8 cellular contexts compared by ENCODE assay signal in the genomic region with DNA sequence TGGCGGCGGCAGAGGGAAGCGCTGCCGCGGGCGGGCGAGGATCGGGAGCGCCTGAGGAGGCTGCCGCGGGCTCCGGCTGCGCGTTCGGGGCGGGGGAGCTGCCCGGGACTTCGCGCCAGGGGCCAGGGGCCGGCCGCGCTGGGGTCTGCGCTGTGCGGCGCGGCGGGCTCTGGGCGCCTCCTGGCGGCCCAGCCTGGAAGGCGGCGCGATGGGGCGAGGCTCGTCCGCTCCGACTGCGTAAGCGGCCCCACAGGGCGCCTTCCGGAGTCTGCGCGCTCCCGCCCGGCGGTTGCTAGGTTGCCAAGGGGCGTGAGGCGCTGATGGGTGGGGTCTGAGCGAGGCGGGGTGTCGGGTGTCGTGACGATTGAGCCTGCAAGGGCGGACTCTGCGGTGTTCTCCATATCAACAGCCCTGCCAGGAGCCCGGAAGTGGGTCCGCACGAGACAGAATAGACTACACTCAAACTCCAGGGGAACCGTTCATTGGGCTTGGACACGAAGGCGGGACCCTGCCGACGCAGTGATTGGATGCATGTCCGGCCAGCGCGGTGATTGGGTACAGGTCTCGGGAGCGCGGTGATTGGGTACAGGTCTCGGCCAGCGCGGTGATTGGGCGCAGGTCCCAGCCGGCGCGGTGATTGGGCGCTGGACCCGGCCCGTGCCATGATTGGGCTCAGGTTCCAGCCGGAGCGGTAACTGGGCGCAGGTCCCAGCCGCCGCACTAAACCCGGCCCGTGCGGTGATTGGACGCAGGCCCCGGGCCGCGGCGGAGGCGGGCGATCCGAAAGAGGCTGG. TPM values are rescaled to one million over a fixed set of nuclear protein-coding genes. Genes with fewer than 3 reads are reported as not detected.
A peak's percentile ranks its signal among the peaks of the same experiment; 100 is the strongest.
DNase-seq lines count a peak whose midpoint lies in the region; ATAC-seq, FAIRE-seq and TF ChIP-seq lines count a peak whose summit lies in the region.

A gene with protein sequence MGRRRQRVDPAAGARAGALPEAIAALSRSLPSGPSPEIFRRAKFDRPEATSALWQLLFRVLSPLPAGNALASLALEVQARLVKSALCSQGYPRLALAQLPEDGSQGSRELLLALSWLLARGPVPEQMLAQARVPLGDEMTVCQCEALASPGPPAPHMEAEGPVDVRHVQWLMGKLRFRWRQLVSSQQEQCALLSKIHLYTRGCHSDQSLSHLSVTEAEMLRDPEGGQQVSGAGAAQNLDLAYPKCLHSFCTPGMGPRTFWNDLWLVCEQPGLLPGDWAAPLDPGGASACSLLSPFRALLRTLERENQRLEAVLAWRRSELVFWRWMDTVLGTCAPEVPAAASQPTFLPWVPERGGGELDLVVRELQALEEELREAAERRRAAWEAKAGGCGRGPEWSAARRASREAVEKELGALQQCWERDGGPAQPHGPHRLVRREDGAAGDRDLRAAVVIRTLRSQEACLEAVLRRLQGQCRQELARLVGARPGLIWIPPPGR (plus strand): TSS at position 675 of the 794 bp plus-strand sequence. CDS start 130 bp downstream, outside the sequence.

- peaks cover 2% of the 10 kb centered on the region for H3K36me3 ChIP-seq in bronchial epithelial cell (ENCODE audit: control insufficient read depth, insufficient read depth, low read length)
- no peaks in the 10 kb centered on the region for H3K36me3 ChIP-seq in iPS-20b (ENCODE audit: insufficient read depth, low read depth, low read length)

- FAIRE-seq in bronchial epithelial cell (lab: Jason Lieb, UNC), result peak; percentile 97

- peaks cover 4% of the 10 kb centered on the region; the same call in 1 of the 2 replicates for H3K4me1 ChIP-seq in iPS-20b (ENCODE audit: insufficient read depth, low read length)

- H3K27ac ChIP-seq in iPS-20b (ENCODE audit: low read length) (no peak within 1 kb of the TSS), skin epidermis (peak within 1 kb of the TSS; percentile 77 to 99 (median 93))

- no peaks in the 10 kb centered on the region for H3K9me3 ChIP-seq in iPS-20b (ENCODE audit: insufficient read depth, low read depth, low read length)

- H3K27me3 ChIP-seq in bronchial epithelial cell (ENCODE audit: control insufficient read depth, insufficient read depth, low read length) (no peaks in the 10 kb centered on the region), iPS-20b (ENCODE audit: insufficient read depth, low read length) (peaks cover 45% of the 10 kb centered on the region)

- peak; percentile 51 for TF ChIP-seq CTCF in AG09309 (IDR thresholded peaks at IDR 0.05; ENCODE audit: control insufficient read depth, insufficient read depth, low read depth, low read length, missing control alignments)
- TF ChIP-seq CTCF in WI38 (IDR thresholded peaks at IDR 0.05; ENCODE audit: low read depth, low read length), result peak; percentile 67
- TF ChIP-seq CTCF in bronchial epithelial cell (IDR thresholded peaks at IDR 0.05; ENCODE audit: insufficient read depth, low read length, severe bottlenecking), result peak; percentile 80

- DNase-seq in AG09309 (ENCODE audit: low read depth) (peak; percentile 100), NCI-H2227 treated with DMSO at 0.1 percent for 48 hours (lab: John Stamatoyannopoulos, UW) (peak; percentile 100), bronchial epithelial cell (ENCODE audit: low read depth) (peak; percentile 99)

- ATAC-seq in GM18909 (IDR thresholded peaks at IDR 0.05; ENCODE audit: poor library complexity, unreplicated experiment), result peak; percentile 70
- ATAC-seq in HG03175 (IDR thresholded peaks at IDR 0.05; ENCODE audit: unreplicated experiment), result peak; percentile 69

- H3K4me3 ChIP-seq in AG09309 (ENCODE audit: control insufficient read depth, low read depth, low read length) (peak within 1 kb of the TSS; percentile 68), WI38 (ENCODE audit: low read depth, low read length) (peak within 1 kb of the TSS; percentile 75), bronchial epithelial cell (ENCODE audit: low read depth, low read length) (peak within 1 kb of the TSS; percentile 67), iPS-20b (ENCODE audit: low read length) (peak within 1 kb of the TSS; percentile 67), skin epidermis (peak within 1 kb of the TSS; percentile 56 to 89 (median 76))

- H3K9ac ChIP-seq in iPS-20b (ENCODE audit: low read depth, low read length), result peak within 1 kb of the TSS; percentile 66; the same call in 1 of the 2 replicates

RNA-seq across cellular contexts. Expression of the gene that starts here (rescaled TPM):
- 4.5 and 5.4 TPM in 2 replicates for total RNA-seq in bronchial epithelial cell
